In the genomic region with DNA sequence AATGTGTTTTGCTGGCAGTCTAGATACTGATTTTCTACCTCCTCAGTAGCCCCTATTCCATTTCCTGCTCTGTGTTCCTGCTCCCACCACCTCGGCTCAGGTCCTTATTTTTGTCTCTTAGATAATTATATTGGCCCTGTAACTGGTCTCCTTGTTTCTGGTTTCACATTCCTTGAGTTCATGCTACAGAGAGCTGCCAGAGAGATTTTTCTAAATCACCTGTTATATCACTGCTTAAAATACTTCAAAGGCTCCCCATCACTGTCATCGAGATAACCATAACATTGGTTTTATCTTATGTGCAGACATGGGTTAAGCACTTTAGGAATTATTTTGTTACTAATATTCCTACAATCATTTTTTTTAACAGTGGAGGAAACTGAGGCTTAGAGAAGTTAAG, we compare ENCODE assay signal across 19 cellular contexts. TPM values are rescaled to one million over a fixed set of nuclear protein-coding genes. Genes with fewer than 3 reads are reported as not detected.
DNase-seq lines count a peak whose midpoint lies in the region; ATAC-seq and TF ChIP-seq lines count a peak whose summit lies in the region.
"Had no signal": no experiment of that assay in that cellular context is flagged by ENCODE, and none has a peak within 500 bp of the region (broad histone marks: within the 10 kb centered on the region; RNA-seq: fewer than 3 reads in every experiment).

No MANE protein-coding gene starts in this region.

- no peak overlapping the region for H3K4me3 ChIP-seq in cardiac muscle cell
- no peak overlapping the region for H3K4me3 ChIP-seq in testis
- no peak overlapping the region for H3K4me3 ChIP-seq in dorsolateral prefrontal cortex

- H3K27me3 Mint-ChIP-seq in nephron (ENCODE audit: low read depth): peaks cover 3% of the 10 kb centered on the region
- H3K27me3 Mint-ChIP-seq in activated naive CD4-positive, alpha-beta T cell treated with anti-CD3 and anti-CD28 coated beads for 36 hours (ENCODE audit: low read depth): peaks cover 3% of the 10 kb centered on the region

- H3K9me3 Mint-ChIP-seq in nephron: no peaks in the 10 kb centered on the region
- H3K9me3 Mint-ChIP-seq in activated naive CD4-positive, alpha-beta T cell treated with anti-CD3 and anti-CD28 coated beads for 36 hours: peaks cover 7% of the 10 kb centered on the region
- H3K9me3 Mint-ChIP-seq: H9 had no signal

- peaks cover 37% of the 10 kb centered on the region for H3K4me1 ChIP-seq in cardiac muscle cell (ENCODE audit: low read depth)
- peaks cover 7% of the 10 kb centered on the region for H3K4me1 ChIP-seq in testis

- 54 to 64% methylated on average over 2 of the region's 2 CpGs for WGBS in testis, 2 donors

- H3K4me1 Mint-ChIP-seq in nephron: peaks cover 58% of the 10 kb centered on the region
- H3K4me1 Mint-ChIP-seq in activated naive CD4-positive, alpha-beta T cell treated with anti-CD3 and anti-CD28 coated beads for 36 hours (ENCODE audit: low read depth): peaks cover 5% of the 10 kb centered on the region

- intact Hi-C loops in Right ventricle myocardium inferior (cut with DNase I) (no loop called here), testis (cut with DNase I; ENCODE audit: low total_unique reads) (no loop called here), dorsolateral prefrontal cortex (cut with DNase I) (loop anchor here in 1 of 2 donors (10.0 kb wide), 1 partner anchor 123 kb away; no protein-coding TSS in a partner anchor)
- intact Hi-C loops in activated naive CD4-positive, alpha-beta T cell treated with anti-CD3 and anti-CD28 coated beads for 36 hours (cut with micrococcal nuclease): no loop called here

- TF ChIP-seq POLR2A in testis (IDR thresholded peaks at IDR 0.05): no peak

- H3K9me3 ChIP-seq in cardiac muscle cell (ENCODE audit: low read depth) (no peaks in the 10 kb centered on the region), testis (no peaks in the 10 kb centered on the region)

- ATAC-seq in Right ventricle myocardium inferior (no peak), GM18861 (IDR thresholded peaks at IDR 0.05; ENCODE audit: unreplicated experiment) (no peak)
- ATAC-seq: Panc1 had no signal

- TF ChIP-seq CTCF in cardiac muscle cell (IDR thresholded peaks at IDR 0.05; ENCODE audit: low read depth, low read length) (no peak), nephron (IDR thresholded peaks at IDR 0.05; ENCODE audit: unreplicated experiment in 3 of 3) (no peak), testis (IDR thresholded peaks at IDR 0.05) (no peak), dorsolateral prefrontal cortex (IDR thresholded peaks at IDR 0.05 in 54 of 56, conservative IDR thresholded peaks at IDR 0.05 in 2 of 56; ENCODE audit: low read depth in 1 of 56, partially characterized antibody in 56 of 56) (no peak)

- H3K4me3 Mint-ChIP-seq in nephron: no peak overlapping the region
- H3K4me3 Mint-ChIP-seq in activated naive CD4-positive, alpha-beta T cell treated with anti-CD3 and anti-CD28 coated beads for 36 hours: no peak overlapping the region
- H3K4me3 Mint-ChIP-seq: H9 had no signal

- H3K27me3 ChIP-seq in cardiac muscle cell: no peaks in the 10 kb centered on the region
- H3K27me3 ChIP-seq in testis: no peaks in the 10 kb centered on the region
- no peaks in the 10 kb centered on the region for H3K27me3 ChIP-seq in dorsolateral prefrontal cortex

- CTCF ChIA-PET in activated naive CD4-positive, alpha-beta T cell treated with anti-CD3 and anti-CD28 coated beads for 36 hours (lab: Charles Lee): interaction anchor here (0.7 kb wide), 1 partner anchor 8 kb away, joined by 3 read pairs; no protein-coding TSS in a partner anchor

- DNase-seq in cardiac muscle cell (ENCODE audit: low read depth in 1 of 2, low spot score in 1 of 2): peak in 1 of 2 donors; percentile 20
- no peak for DNase-seq in Right ventricle myocardium inferior (ENCODE audit: missing footprints)
- no peak for DNase-seq in testis
- DNase-seq in NCI-H187 treated with DMSO at 0.1 percent for 48 hours (lab: John Stamatoyannopoulos, UW): no peak
- DNase-seq in activated naive CD4-positive, alpha-beta T cell treated with anti-CD3 and anti-CD28 coated beads for 36 hours: no peak
- no peak for DNase-seq in dorsolateral prefrontal cortex
- DNase-seq: DMS153, EL, H9, KG1, NCI-H1105 treated with DMSO at 0.1 percent for 48 hours, NCI-H1930, NCI-H2171, NCI-H446 treated with DMSO at 0.1 percent for 48 hours, NCI-H774, SHP77 had no signal

- peak overlapping the region; percentile 92 for H3K27ac ChIP-seq in cardiac muscle cell
- H3K27ac ChIP-seq in testis: peak overlapping the region; percentile 39 to 82
- H3K27ac ChIP-seq in dorsolateral prefrontal cortex: peak overlapping the region in 6 of 59 donors; percentile 13 to 53 (median 18)

- H3K36me3 ChIP-seq in cardiac muscle cell (no peaks in the 10 kb centered on the region), testis (ENCODE audit: low read depth, missing control alignments) (no peaks in the 10 kb centered on the region)

- no peaks in the 10 kb centered on the region for H3K36me3 Mint-ChIP-seq in nephron (ENCODE audit: low read depth)
- no peaks in the 10 kb centered on the region for H3K36me3 Mint-ChIP-seq in activated naive CD4-positive, alpha-beta T cell treated with anti-CD3 and anti-CD28 coated beads for 36 hours (ENCODE audit: low read depth)

- peak overlapping the region in 2 of 3 experiments; percentile 29 to 61 for H3K27ac Mint-ChIP-seq in nephron
- H3K27ac Mint-ChIP-seq in activated naive CD4-positive, alpha-beta T cell treated with anti-CD3 and anti-CD28 coated beads for 36 hours: no peak overlapping the region
- H3K27ac Mint-ChIP-seq: H9 had no signal

RNA-seq across cellular contexts. Expression of gene SYNPO2, which starts 9.6 kb away (rescaled TPM):
- total RNA-seq in cardiac muscle cell (35.6 and 43.5 TPM in 2 replicates), Right ventricle myocardium inferior (206 TPM), testis (10 to 100 TPM; 44.3 to 53.4 TPM), dorsolateral prefrontal cortex (10 to 100 TPM; 19.6 to 90.2 (median 34.3) TPM)
- polyA plus RNA-seq in cardiac muscle cell (10.0 and 14.7 TPM in 2 replicates), testis (ENCODE audit: insufficient read depth, low read depth, low replicate concordance) (29.1 TPM)
- total RNA-seq in activated naive CD4-positive, alpha-beta T cell treated with anti-CD3 and anti-CD28 coated beads for 36 hours: under 1 TPM in 1 of 2 experiments, not detected in 1; 0.14 TPM

Comparison
In these comparisons a context has a peak if more than half of its experiments do, and no peak if none do; other contexts are left out.
1. RNA of gene SYNPO2, which starts 9.6 kb away (total RNA-seq): 206 TPM in Right ventricle myocardium inferior (single experiment), 44.3 to 53.4 TPM in testis, 35.6 to 43.5 TPM in cardiac muscle cell and 19.6 to 90.2 TPM in dorsolateral prefrontal cortex; 0.14 TPM in activated naive CD4-positive, alpha-beta T cell treated with anti-CD3 and anti-CD28 coated beads for 36 hours; every median in the first group is over 10 times any median in the second.